Comparison of ENCODE assay signal across 1 cellular context in the genomic region with DNA sequence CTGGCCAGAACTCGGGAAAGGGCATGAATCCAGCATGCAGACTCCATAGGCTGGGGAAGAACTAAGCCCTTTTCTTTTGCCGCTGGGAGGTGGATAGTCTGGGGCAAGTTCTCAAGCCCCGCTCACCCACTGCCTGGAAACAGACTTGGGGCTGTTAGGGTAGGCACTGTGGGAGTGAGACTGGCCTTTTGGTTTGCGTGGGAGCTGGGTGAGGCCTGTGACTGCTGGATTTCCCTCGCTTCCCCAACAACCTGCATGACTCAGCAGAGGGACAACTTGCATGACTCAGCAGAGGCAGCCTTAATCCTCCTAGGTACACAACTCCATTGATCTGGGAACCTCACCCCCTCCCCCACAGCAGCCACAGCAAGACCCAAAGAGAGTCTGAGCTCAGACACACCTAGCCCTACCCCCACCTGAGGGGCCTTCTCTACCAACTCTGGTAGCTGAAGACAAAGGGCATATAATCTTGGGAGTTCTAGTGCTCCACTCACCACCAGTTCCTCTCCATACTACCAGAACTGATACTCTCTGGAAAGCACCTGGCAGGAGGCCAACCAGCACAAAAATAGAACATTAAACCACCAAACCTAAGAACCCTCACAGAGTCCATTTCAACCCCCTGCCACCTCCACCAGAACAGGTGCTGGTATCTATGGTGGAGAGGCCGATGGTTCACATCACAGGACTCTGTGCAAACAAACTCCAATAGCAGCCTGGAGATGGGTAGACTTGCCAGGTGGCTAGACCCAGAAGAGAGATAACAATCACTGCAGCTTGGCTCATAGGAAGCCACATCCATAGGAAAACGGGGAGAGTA.
TF ChIP-seq lines count a peak whose summit lies in the region.

No MANE protein-coding gene starts in this region.

TF ChIP-seq in K562, 482 proteins besides CTCF, POLR2A, EP300 and RAD21 (continued from another document and continues in another):
- TF ChIP-seq THRAP3 (IDR thresholded peaks at IDR 0.05; ENCODE audit: borderline replicate concordance), result 0 out of 2 replicates have a peak, but pooled peaks have one; percentile 67
- no peak for TF ChIP-seq ZNF12 (CRISPR knock-in tag; IDR thresholded peaks at IDR 0.05)
- TF ChIP-seq, protein P1, sequence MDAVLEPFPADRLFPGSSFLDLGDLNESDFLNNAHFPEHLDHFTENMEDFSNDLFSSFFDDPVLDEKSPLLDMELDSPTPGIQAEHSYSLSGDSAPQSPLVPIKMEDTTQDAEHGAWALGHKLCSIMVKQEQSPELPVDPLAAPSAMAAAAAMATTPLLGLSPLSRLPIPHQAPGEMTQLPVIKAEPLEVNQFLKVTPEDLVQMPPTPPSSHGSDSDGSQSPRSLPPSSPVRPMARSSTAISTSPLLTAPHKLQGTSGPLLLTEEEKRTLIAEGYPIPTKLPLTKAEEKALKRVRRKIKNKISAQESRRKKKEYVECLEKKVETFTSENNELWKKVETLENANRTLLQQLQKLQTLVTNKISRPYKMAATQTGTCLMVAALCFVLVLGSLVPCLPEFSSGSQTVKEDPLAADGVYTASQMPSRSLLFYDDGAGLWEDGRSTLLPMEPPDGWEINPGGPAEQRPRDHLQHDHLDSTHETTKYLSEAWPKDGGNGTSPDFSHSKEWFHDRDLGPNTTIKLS (IDR thresholded peaks at IDR 0.05; ENCODE audit: borderline replicate concordance, low read depth), result peak; percentile 71; the same call in 1 of the 2 replicates
- TF ChIP-seq, protein P2, sequence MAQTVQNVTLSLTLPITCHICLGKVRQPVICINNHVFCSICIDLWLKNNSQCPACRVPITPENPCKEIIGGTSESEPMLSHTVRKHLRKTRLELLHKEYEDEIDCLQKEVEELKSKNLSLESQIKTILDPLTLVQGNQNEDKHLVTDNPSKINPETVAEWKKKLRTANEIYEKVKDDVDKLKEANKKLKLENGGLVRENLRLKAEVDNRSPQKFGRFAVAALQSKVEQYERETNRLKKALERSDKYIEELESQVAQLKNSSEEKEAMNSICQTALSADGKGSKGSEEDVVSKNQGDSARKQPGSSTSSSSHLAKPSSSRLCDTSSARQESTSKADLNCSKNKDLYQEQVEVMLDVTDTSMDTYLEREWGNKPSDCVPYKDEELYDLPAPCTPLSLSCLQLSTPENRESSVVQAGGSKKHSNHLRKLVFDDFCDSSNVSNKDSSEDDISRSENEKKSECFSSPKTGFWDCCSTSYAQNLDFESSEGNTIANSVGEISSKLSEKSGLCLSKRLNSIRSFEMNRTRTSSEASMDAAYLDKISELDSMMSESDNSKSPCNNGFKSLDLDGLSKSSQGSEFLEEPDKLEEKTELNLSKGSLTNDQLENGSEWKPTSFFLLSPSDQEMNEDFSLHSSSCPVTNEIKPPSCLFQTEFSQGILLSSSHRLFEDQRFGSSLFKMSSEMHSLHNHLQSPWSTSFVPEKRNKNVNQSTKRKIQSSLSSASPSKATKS (CRISPR knock-in tag; IDR thresholded peaks at IDR 0.05), result no peak
- no peak for TF ChIP-seq ZNF507 (tag; conservative IDR thresholded peaks at IDR 0.05)
- peak; percentile 70; the same call in 1 of the 2 replicates for TF ChIP-seq RNF2 (IDR thresholded peaks at IDR 0.05)
- no peak for TF ChIP-seq HDAC6 (IDR thresholded peaks at IDR 0.05; ENCODE audit: low read depth, low read length)
- TF ChIP-seq PHF20 (IDR thresholded peaks at IDR 0.05; ENCODE audit: partially characterized antibody), result no peak
- TF ChIP-seq SUPT5H (IDR thresholded peaks at IDR 0.05), result no peak
- peak; percentile 85 for TF ChIP-seq SMARCC2 (IDR thresholded peaks at IDR 0.05; ENCODE audit: low read depth)
- TF ChIP-seq ZNF217 (CRISPR knock-in tag; IDR thresholded peaks at IDR 0.05), result no peak
- TF ChIP-seq, protein P3, sequence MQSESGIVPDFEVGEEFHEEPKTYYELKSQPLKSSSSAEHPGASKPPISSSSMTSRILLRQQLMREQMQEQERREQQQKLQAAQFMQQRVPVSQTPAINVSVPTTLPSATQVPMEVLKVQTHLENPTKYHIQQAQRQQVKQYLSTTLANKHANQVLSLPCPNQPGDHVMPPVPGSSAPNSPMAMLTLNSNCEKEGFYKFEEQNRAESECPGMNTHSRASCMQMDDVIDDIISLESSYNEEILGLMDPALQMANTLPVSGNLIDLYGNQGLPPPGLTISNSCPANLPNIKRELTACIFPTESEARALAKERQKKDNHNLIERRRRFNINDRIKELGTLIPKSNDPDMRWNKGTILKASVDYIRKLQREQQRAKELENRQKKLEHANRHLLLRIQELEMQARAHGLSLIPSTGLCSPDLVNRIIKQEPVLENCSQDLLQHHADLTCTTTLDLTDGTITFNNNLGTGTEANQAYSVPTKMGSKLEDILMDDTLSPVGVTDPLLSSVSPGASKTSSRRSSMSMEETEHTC (IDR thresholded peaks at IDR 0.05), result 0 out of 2 replicates have a peak, but pooled peaks have one; percentile 20
- no peak for TF ChIP-seq ZNF830 (CRISPR knock-in tag; IDR thresholded peaks at IDR 0.05)
- no peak for TF ChIP-seq KDM5B (IDR thresholded peaks at IDR 0.05; ENCODE audit: insufficient replicate concordance, low read depth, low read length)
- TF ChIP-seq EGR1 (conservative IDR thresholded peaks at IDR 0.05), result peak; percentile 93
- TF ChIP-seq ZFX (CRISPR knock-in tag; IDR thresholded peaks at IDR 0.05), result peak; percentile 31; the same call in 1 of the 2 replicates
- no peak for TF ChIP-seq ZNF311 (CRISPR knock-in tag; IDR thresholded peaks at IDR 0.05)
- TF ChIP-seq FOXP1 (CRISPR knock-in tag; IDR thresholded peaks at IDR 0.05), result no peak
- TF ChIP-seq PHB2 (IDR thresholded peaks at IDR 0.05; ENCODE audit: low read depth), result no peak
- TF ChIP-seq ETV5 (CRISPR knock-in tag; IDR thresholded peaks at IDR 0.05; ENCODE audit: low read depth), result no peak
- no peak for TF ChIP-seq POLR2H (tag; IDR thresholded peaks at IDR 0.05; ENCODE audit: low read depth)
- TF ChIP-seq ZNF445 (CRISPR knock-in tag; IDR thresholded peaks at IDR 0.05; ENCODE audit: low read depth), result no peak
- TF ChIP-seq, protein P4, sequence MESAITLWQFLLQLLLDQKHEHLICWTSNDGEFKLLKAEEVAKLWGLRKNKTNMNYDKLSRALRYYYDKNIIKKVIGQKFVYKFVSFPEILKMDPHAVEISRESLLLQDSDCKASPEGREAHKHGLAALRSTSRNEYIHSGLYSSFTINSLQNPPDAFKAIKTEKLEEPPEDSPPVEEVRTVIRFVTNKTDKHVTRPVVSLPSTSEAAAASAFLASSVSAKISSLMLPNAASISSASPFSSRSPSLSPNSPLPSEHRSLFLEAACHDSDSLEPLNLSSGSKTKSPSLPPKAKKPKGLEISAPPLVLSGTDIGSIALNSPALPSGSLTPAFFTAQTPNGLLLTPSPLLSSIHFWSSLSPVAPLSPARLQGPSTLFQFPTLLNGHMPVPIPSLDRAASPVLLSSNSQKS (CRISPR knock-in tag; IDR thresholded peaks at IDR 0.05), result no peak
- no peak for TF ChIP-seq ZNF184 (CRISPR knock-in tag; IDR thresholded peaks at IDR 0.05)
- no peak for TF ChIP-seq ARID2 (IDR thresholded peaks at IDR 0.05)
- no peak for TF ChIP-seq PPARD (CRISPR knock-in tag; IDR thresholded peaks at IDR 0.05)
- no peak for TF ChIP-seq SMAD2 (IDR thresholded peaks at IDR 0.05; ENCODE audit: low read depth, low read length)
- no peak for TF ChIP-seq STAG1 (CRISPR knock-in tag; IDR thresholded peaks at IDR 0.05; ENCODE audit: borderline replicate concordance)
- TF ChIP-seq, protein P5, sequence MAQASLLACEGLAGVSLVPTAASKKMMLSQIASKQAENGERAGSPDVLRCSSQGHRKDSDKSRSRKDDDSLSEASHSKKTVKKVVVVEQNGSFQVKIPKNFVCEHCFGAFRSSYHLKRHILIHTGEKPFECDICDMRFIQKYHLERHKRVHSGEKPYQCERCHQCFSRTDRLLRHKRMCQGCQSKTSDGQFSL (CRISPR knock-in tag; IDR thresholded peaks at IDR 0.05), result no peak
- TF ChIP-seq, protein P5 (tag; IDR thresholded peaks at IDR 0.05), result no peak
- TF ChIP-seq, protein P6, sequence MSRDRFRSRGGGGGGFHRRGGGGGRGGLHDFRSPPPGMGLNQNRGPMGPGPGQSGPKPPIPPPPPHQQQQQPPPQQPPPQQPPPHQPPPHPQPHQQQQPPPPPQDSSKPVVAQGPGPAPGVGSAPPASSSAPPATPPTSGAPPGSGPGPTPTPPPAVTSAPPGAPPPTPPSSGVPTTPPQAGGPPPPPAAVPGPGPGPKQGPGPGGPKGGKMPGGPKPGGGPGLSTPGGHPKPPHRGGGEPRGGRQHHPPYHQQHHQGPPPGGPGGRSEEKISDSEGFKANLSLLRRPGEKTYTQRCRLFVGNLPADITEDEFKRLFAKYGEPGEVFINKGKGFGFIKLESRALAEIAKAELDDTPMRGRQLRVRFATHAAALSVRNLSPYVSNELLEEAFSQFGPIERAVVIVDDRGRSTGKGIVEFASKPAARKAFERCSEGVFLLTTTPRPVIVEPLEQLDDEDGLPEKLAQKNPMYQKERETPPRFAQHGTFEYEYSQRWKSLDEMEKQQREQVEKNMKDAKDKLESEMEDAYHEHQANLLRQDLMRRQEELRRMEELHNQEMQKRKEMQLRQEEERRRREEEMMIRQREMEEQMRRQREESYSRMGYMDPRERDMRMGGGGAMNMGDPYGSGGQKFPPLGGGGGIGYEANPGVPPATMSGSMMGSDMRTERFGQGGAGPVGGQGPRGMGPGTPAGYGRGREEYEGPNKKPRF (IDR thresholded peaks at IDR 0.05; ENCODE audit: low read depth, low read length), result no peak
- TF ChIP-seq HMGN3 (IDR thresholded peaks at IDR 0.05; ENCODE audit: borderline replicate concordance, extremely low read depth, insufficient read length, low read depth, low read length), result peak; percentile 43
- TF ChIP-seq ZNF263 (CRISPR knock-in tag; IDR thresholded peaks at IDR 0.05; ENCODE audit: borderline replicate concordance), result no peak
- TF ChIP-seq, protein P7, sequence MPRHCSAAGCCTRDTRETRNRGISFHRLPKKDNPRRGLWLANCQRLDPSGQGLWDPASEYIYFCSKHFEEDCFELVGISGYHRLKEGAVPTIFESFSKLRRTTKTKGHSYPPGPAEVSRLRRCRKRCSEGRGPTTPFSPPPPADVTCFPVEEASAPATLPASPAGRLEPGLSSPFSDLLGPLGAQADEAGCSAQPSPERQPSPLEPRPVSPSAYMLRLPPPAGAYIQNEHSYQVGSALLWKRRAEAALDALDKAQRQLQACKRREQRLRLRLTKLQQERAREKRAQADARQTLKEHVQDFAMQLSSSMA (CRISPR knock-in tag; IDR thresholded peaks at IDR 0.05), result no peak
- TF ChIP-seq PTTG1 (tag; IDR thresholded peaks at IDR 0.05; ENCODE audit: low read depth), result no peak
- peak; percentile 90; the same call in 1 of the 2 replicates for TF ChIP-seq GATAD2A (IDR thresholded peaks at IDR 0.05)
- no peak for TF ChIP-seq ZNF589 (CRISPR knock-in tag; IDR thresholded peaks at IDR 0.05; ENCODE audit: low read depth)
- TF ChIP-seq ZNF174 (CRISPR knock-in tag; IDR thresholded peaks at IDR 0.05), result no peak
- TF ChIP-seq PRMT5 (CRISPR knock-in tag; IDR thresholded peaks at IDR 0.05), result no peak
- TF ChIP-seq ZNF764 (CRISPR knock-in tag; IDR thresholded peaks at IDR 0.05; ENCODE audit: low read depth), result no peak
- no peak for TF ChIP-seq ESRRB (CRISPR knock-in tag; IDR thresholded peaks at IDR 0.05; ENCODE audit: borderline replicate concordance)
- TF ChIP-seq ARNT (IDR thresholded peaks at IDR 0.05), result peak; percentile 57 to 80; a peak in 2 of 4 replicates
- TF ChIP-seq KAT7 (CRISPR knock-in tag; IDR thresholded peaks at IDR 0.05; ENCODE audit: borderline replicate concordance), result no peak
- TF ChIP-seq, protein P8, sequence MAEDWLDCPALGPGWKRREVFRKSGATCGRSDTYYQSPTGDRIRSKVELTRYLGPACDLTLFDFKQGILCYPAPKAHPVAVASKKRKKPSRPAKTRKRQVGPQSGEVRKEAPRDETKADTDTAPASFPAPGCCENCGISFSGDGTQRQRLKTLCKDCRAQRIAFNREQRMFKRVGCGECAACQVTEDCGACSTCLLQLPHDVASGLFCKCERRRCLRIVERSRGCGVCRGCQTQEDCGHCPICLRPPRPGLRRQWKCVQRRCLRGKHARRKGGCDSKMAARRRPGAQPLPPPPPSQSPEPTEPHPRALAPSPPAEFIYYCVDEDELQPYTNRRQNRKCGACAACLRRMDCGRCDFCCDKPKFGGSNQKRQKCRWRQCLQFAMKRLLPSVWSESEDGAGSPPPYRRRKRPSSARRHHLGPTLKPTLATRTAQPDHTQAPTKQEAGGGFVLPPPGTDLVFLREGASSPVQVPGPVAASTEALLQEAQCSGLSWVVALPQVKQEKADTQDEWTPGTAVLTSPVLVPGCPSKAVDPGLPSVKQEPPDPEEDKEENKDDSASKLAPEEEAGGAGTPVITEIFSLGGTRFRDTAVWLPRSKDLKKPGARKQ (CRISPR knock-in tag; IDR thresholded peaks at IDR 0.05), result peak; percentile 71; the same call in 1 of the 2 replicates
- TF ChIP-seq, protein P9, sequence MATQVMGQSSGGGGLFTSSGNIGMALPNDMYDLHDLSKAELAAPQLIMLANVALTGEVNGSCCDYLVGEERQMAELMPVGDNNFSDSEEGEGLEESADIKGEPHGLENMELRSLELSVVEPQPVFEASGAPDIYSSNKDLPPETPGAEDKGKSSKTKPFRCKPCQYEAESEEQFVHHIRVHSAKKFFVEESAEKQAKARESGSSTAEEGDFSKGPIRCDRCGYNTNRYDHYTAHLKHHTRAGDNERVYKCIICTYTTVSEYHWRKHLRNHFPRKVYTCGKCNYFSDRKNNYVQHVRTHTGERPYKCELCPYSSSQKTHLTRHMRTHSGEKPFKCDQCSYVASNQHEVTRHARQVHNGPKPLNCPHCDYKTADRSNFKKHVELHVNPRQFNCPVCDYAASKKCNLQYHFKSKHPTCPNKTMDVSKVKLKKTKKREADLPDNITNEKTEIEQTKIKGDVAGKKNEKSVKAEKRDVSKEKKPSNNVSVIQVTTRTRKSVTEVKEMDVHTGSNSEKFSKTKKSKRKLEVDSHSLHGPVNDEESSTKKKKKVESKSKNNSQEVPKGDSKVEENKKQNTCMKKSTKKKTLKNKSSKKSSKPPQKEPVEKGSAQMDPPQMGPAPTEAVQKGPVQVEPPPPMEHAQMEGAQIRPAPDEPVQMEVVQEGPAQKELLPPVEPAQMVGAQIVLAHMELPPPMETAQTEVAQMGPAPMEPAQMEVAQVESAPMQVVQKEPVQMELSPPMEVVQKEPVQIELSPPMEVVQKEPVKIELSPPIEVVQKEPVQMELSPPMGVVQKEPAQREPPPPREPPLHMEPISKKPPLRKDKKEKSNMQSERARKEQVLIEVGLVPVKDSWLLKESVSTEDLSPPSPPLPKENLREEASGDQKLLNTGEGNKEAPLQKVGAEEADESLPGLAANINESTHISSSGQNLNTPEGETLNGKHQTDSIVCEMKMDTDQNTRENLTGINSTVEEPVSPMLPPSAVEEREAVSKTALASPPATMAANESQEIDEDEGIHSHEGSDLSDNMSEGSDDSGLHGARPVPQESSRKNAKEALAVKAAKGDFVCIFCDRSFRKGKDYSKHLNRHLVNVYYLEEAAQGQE (CRISPR knock-in tag; IDR thresholded peaks at IDR 0.05; ENCODE audit: low read depth), result no peak
- no peak; the same call in 1 of the 2 replicates for TF ChIP-seq BCOR (IDR thresholded peaks at IDR 0.05)
- no peak for TF ChIP-seq TEAD2 (tag; IDR thresholded peaks at IDR 0.05)
- TF ChIP-seq RHOXF2B (CRISPR knock-in tag; conservative IDR thresholded peaks at IDR 0.05), result no peak
- peak; percentile 98 to 99 for TF ChIP-seq TRIM24 (IDR thresholded peaks at IDR 0.05)
- peak; percentile 70 for TF ChIP-seq CXXC5 (CRISPR knock-in tag; IDR thresholded peaks at IDR 0.05)
- no peak for TF ChIP-seq KLF13 (tag; IDR thresholded peaks at IDR 0.05; ENCODE audit: borderline replicate concordance, low read depth)
- no peak for TF ChIP-seq HIVEP1 (CRISPR knock-in tag; IDR thresholded peaks at IDR 0.05)
- TF ChIP-seq GTF2A2 (tag; IDR thresholded peaks at IDR 0.05), result no peak
- no peak for TF ChIP-seq PHB (CRISPR knock-in tag; IDR thresholded peaks at IDR 0.05)
